Comparison of ENCODE assay signal across 8 cellular contexts in genomic region chr22:28799125-28799833, GRCh38. TPM values are rescaled to one million over a fixed set of nuclear protein-coding genes. Genes with fewer than 3 reads are reported as not detected.
A peak's percentile ranks its signal among the peaks of the same experiment; 100 is the strongest.
DNase-seq lines count a peak whose midpoint lies in the region; ATAC-seq and TF ChIP-seq lines count a peak whose summit lies in the region.

No MANE protein-coding gene starts in this region.

- H3K27me3 ChIP-seq in left lung (no peaks in the 10 kb centered on the region), stomach (no peaks in the 10 kb centered on the region)

- ATAC-seq in HG03175 (IDR thresholded peaks at IDR 0.05; ENCODE audit: unreplicated experiment) (peak; percentile 26), left lung (peak; percentile 30), GM19035 (IDR thresholded peaks at IDR 0.05; ENCODE audit: unreplicated experiment) (no peak)

- no peak for TF ChIP-seq EP300 in stomach (IDR thresholded peaks at IDR 0.05)

- peaks cover 0 to 47% of the 10 kb centered on the region in 2 donors for H3K36me3 ChIP-seq in left lung
- H3K36me3 ChIP-seq in stomach, result peaks cover 43 to 44% (median 43%) of the 10 kb centered on the region in 4 donors

- in situ Hi-C loops in Caki2 (cut with HindIII; ENCODE audit: low pct_unique_long_range_greater_than_20kb, low sequenced_read_pairs) (no loop called here), SK-MEL-5 (cut with HindIII; ENCODE audit: low pct_unique_long_range_greater_than_20kb, low sequenced_read_pairs) (no loop called here)

- DNase-seq in Caki2 (ENCODE audit: low read depth) (peak; percentile 74), SK-MEL-5 (ENCODE audit: low read depth, low spot score) (peak; percentile 89), choroid plexus epithelial cell (ENCODE audit: low read depth) (peak; percentile 96), left lung (no peak), stomach (no peak), NCI-H1092 (lab: John Stamatoyannopoulos, UW) (no peak)

- intact Hi-C loops in left lung (cut with DNase I) (no loop called here), stomach (cut with DNase I; ENCODE audit: low total_unique reads) (no loop called here)

- TF ChIP-seq CTCF in choroid plexus epithelial cell (conservative IDR thresholded peaks at IDR 0.05; ENCODE audit: low read depth, low read length), result no peak
- no peak for TF ChIP-seq CTCF in left lung (IDR thresholded peaks at IDR 0.05)
- TF ChIP-seq CTCF in stomach (IDR thresholded peaks at IDR 0.05), result no peak

- H3K4me1 ChIP-seq in left lung (peaks cover 21 to 76% of the 10 kb centered on the region in 2 donors), stomach (peaks cover 45 to 76% (median 61%) of the 10 kb centered on the region in 4 donors)

- no peaks in the 10 kb centered on the region for H3K9me3 ChIP-seq in left lung
- H3K9me3 ChIP-seq in stomach, result no peaks in the 10 kb centered on the region

- H3K27ac ChIP-seq in left lung (peak overlapping the region; percentile 99), stomach (peak overlapping the region; percentile 100)

- WGBS in stomach, 5 donors, result 0 to 1% (median 0%) methylated on average over 7 of the region's 7 CpGs

- H3K4me3 ChIP-seq in choroid plexus epithelial cell (ENCODE audit: low read depth, low read length), result peak overlapping the region; percentile 81
- H3K4me3 ChIP-seq in left lung, result peak overlapping the region; percentile 87 to 92
- H3K4me3 ChIP-seq in stomach, result peak overlapping the region; percentile 77 to 98 (median 87)

- TF ChIP-seq POLR2A in stomach (IDR thresholded peaks at IDR 0.05), result no peak

RNA-seq across cellular contexts. Expression of gene XBP1, which starts 1.1 kb away (rescaled TPM):
- 300 and 337 TPM in 2 replicates for total RNA-seq in Caki2 (2014; rRNA removed; shearing (Covaris generic); ENCODE audit: low replicate concordance)
- 253 and 286 TPM in 2 replicates for total RNA-seq in SK-MEL-5 (2014; rRNA removed; shearing (Covaris generic))
- polyA plus RNA-seq in SK-MEL-5 (2015; cell fraction: cytosol; rRNA removed), result 227 and 238 TPM in 2 replicates
- polyA plus RNA-seq in SK-MEL-5 (2015; cell fraction: nucleus; rRNA removed), result 162 and 182 TPM in 2 replicates
- total RNA-seq in left lung, result 100 to 1,000 TPM; 194 to 259 TPM
- total RNA-seq in stomach, result 100 to 1,000 TPM; 134 to 612 (median 387) TPM
- 100 to 1,000 TPM; 193 to 230 (median 214) TPM for polyA plus RNA-seq in stomach

RNA-seq across cellular contexts. Expression of gene CCDC117, which starts 26.8 kb away (rescaled TPM):
- total RNA-seq in Caki2 (2014; rRNA removed; shearing (Covaris generic); ENCODE audit: low replicate concordance), result 31.1 and 34.5 TPM in 2 replicates
- 37.2 and 42.2 TPM in 2 replicates for total RNA-seq in SK-MEL-5 (2014; rRNA removed; shearing (Covaris generic))
- polyA plus RNA-seq in SK-MEL-5 (2015; cell fraction: cytosol; rRNA removed), result 23.5 and 28.0 TPM in 2 replicates
- polyA plus RNA-seq in SK-MEL-5 (2015; cell fraction: nucleus; rRNA removed), result 13.9 and 14.5 TPM in 2 replicates
- total RNA-seq in left lung, result 10 to 100 TPM; 23.5 to 24.2 TPM
- 10 to 100 TPM; 11.7 to 28.6 (median 16.2) TPM for total RNA-seq in stomach
- polyA plus RNA-seq in stomach, result 10 to 100 TPM in 2 of 3 donors, 1 to 10 TPM in 1; 7.1 to 15.1 (median 10.1) TPM

RNA-seq across cellular contexts. Expression of gene HSCB, which starts 57.4 kb away (rescaled TPM):
- total RNA-seq in Caki2 (2014; rRNA removed; shearing (Covaris generic); ENCODE audit: low replicate concordance), result 37.9 and 51.9 TPM in 2 replicates
- total RNA-seq in SK-MEL-5 (2014; rRNA removed; shearing (Covaris generic)), result 30.3 and 32.9 TPM in 2 replicates
- polyA plus RNA-seq in SK-MEL-5 (2015; cell fraction: cytosol; rRNA removed), result 22.3 and 27.8 TPM in 2 replicates
- polyA plus RNA-seq in SK-MEL-5 (2015; cell fraction: nucleus; rRNA removed), result 3.9 TPM in 2 replicates
- total RNA-seq in left lung (10 to 100 TPM; 11.6 to 12.1 TPM), stomach (10 to 100 TPM in 2 of 5 donors, 1 to 10 TPM in 2, not detected in 1; 4.0 to 30.1 (median 10.2) TPM)
- polyA plus RNA-seq in stomach, result 10 to 100 TPM; 26.0 to 39.7 (median 31.4) TPM

RNA-seq across cellular contexts. Expression of gene CHEK2, which starts 57.7 kb away (rescaled TPM):
- total RNA-seq in Caki2 (2014; rRNA removed; shearing (Covaris generic); ENCODE audit: low replicate concordance), result 55.7 and 65.4 TPM in 2 replicates
- total RNA-seq in SK-MEL-5 (2014; rRNA removed; shearing (Covaris generic)), result 25.5 and 29.1 TPM in 2 replicates
- 19.8 and 27.0 TPM in 2 replicates for polyA plus RNA-seq in SK-MEL-5 (2015; cell fraction: cytosol; rRNA removed)
- polyA plus RNA-seq in SK-MEL-5 (2015; cell fraction: nucleus; rRNA removed), result 55.2 and 63.3 TPM in 2 replicates
- total RNA-seq in left lung (10 to 100 TPM; 12.5 to 27.1 TPM), stomach (10 to 100 TPM in 1 of 5 donors, 1 to 10 TPM in 3, not detected in 1; 1.0 to 21.5 (median 4.9) TPM)
- polyA plus RNA-seq in stomach, result 10 to 100 TPM in 2 of 3 donors, 1 to 10 TPM in 1; 8.5 to 16.9 (median 11.3) TPM

Comparison
In these comparisons a context has a peak if more than half of its experiments do, and no peak if none do; other contexts are left out.
1. DNase-seq: peak in Caki2 (single experiment), SK-MEL-5 (single experiment) and choroid plexus epithelial cell (single experiment); none in left lung (0 of 2), stomach (single experiment) and NCI-H1092 (single experiment).
2. Peak in every context shown above with its lines, with median percentiles within 50 percentile points of each other: H3K4me3 ChIP-seq.